In genomic region chr12:79056775-79057174, GRCh38 we compare ENCODE assay signal across 24 cellular contexts.
DNase-seq lines count a peak whose midpoint lies in the region; ATAC-seq, FAIRE-seq and TF ChIP-seq lines count a peak whose summit lies in the region.
"Had no signal": no experiment of that assay in that cellular context is flagged by ENCODE, and none has a peak within 500 bp of the region (broad histone marks: within the 10 kb centered on the region; RNA-seq: fewer than 3 reads in every experiment).

No MANE protein-coding gene starts in this region.

- intact Hi-C loops in HCT116 (cut with micrococcal nuclease), result no loop called here
- intact Hi-C loops in endothelial cell of umbilical vein (cut with micrococcal nuclease), result loop anchor here (2.0 to 10.0 kb wide), 5 partner anchors 168 to 1212 kb away; partner anchors contain the start of gene SYT1

- no peak for DNase-seq in HCT116 (ENCODE audit: low read depth, low spot score)
- peak; percentile 3 for DNase-seq in NCI-H226
- peak; percentile 8 for DNase-seq in endothelial cell of umbilical vein (ENCODE audit: low read depth, low spot score)
- DNase-seq: activated effector memory CD4-positive, alpha-beta T cell treated with anti-CD3 and anti-CD28 coated beads, Interleukin-2, amount 50 U/mL, for 16 hours; effector CD8-positive, alpha-beta T cell; hypothalamus; naive thymus-derived CD4-positive, alpha-beta T cell; NCI-H1105 treated with DMSO at 0.1 percent for 48 hours; NCI-H2029; NCI-H345; NCI-H82; SHP77; spleen; stimulated activated CD4-positive, alpha-beta T cell treated with anti-CD3 and anti-CD28 coated beads, Interleukin-2, amount 100 ng/mL, for 48 hours; T-cell had no signal

- no peak overlapping the region for H2AFZ ChIP-seq in ACC112 (ENCODE audit: low read length, unreplicated experiment)
- no peak overlapping the region for H2AFZ ChIP-seq in HCT116 (ENCODE audit: low read depth, low read length, poor library complexity, severe bottlenecking)
- no peak overlapping the region for H2AFZ ChIP-seq in endothelial cell of umbilical vein (ENCODE audit: low read depth, low read length)

- dilution Hi-C loops in endothelial cell of umbilical vein (cut with MboI; ENCODE audit: extremely low pct_ligation_motif_present, low sequenced_read_pairs), result no loop called here

- H3K4me3 ChIP-seq in ACC112 (ENCODE audit: low read depth, low read length) (peak overlapping the region; percentile 57; the same call in 1 of the 2 replicates), HCT116 (replicated peaks in 1 of 2; ENCODE audit: low read depth in 1 of 2, low read length in 2 of 2) (no peak overlapping the region), endothelial cell of umbilical vein (replicated peaks in 1 of 3; ENCODE audit: insufficient read depth in 1 of 3, low read depth in 1 of 3, low read length in 3 of 3) (no peak overlapping the region)
- H3K4me3 ChIP-seq: BLaER1 treated with 17β-estradiol and CSF1 and Interleukin-3, amounts not matched to agents 10 nM and 100 nM; gastroesophageal sphincter; spleen had no signal

- no peak for TF ChIP-seq CTCF in HCT116 (IDR thresholded peaks at IDR 0.05 in 2 of 3, conservative IDR thresholded peaks at IDR 0.05 in 1 of 3; ENCODE audit: borderline replicate concordance in 1 of 3, insufficient read depth in 1 of 3, low read depth in 2 of 3, low read length in 2 of 3)
- no peak for TF ChIP-seq CTCF in endothelial cell of umbilical vein (IDR thresholded peaks at IDR 0.05; ENCODE audit: extremely low read depth in 1 of 2, insufficient read depth in 1 of 2, low read depth in 1 of 2, low read length in 2 of 2)

- H3K79me2 ChIP-seq in ACC112 (ENCODE audit: control insufficient read depth, insufficient read depth, low read length, unreplicated experiment), result no peaks in the 10 kb centered on the region
- 0 out of 2 replicates have a peak, but pooled peaks cover 2% of the 10 kb centered on the region for H3K79me2 ChIP-seq in HCT116 (ENCODE audit: insufficient read depth, low read length)
- no peaks in the 10 kb centered on the region for H3K79me2 ChIP-seq in endothelial cell of umbilical vein (ENCODE audit: control insufficient read depth, insufficient read depth, low read length)

- CTCF ChIA-PET in HCT116 (lab: Charles Lee), result no interaction called here
- CTCF ChIA-PET in endothelial cell of umbilical vein (lab: Charles Lee), result no interaction called here

- H3K27ac ChIP-seq in ACC112 (ENCODE audit: low read depth, low read length), result peak overlapping the region; percentile 85
- H3K27ac ChIP-seq in HCT116 (ENCODE audit: low read depth, low read length), result peak overlapping the region; percentile 48; the same call in 1 of the 2 replicates
- H3K27ac ChIP-seq in endothelial cell of umbilical vein (ENCODE audit: insufficient read depth, low read depth, low read length), result peak overlapping the region; percentile 85
- H3K27ac ChIP-seq: BLaER1 treated with 17β-estradiol and CSF1 and Interleukin-3, amounts not matched to agents 10 nM and 100 nM; gastroesophageal sphincter; spleen had no signal

- H3K9me2 ChIP-seq in HCT116 (ENCODE audit: insufficient read depth), result no peaks in the 10 kb centered on the region

- H4K20me1 ChIP-seq in HCT116 (ENCODE audit: insufficient read depth) (no peaks in the 10 kb centered on the region; the same call in 1 of the 2 replicates), endothelial cell of umbilical vein (replicated peaks; ENCODE audit: control insufficient read depth, extremely low read depth, insufficient read depth, low read length) (no peaks in the 10 kb centered on the region)

- peak overlapping the region; percentile 63; the same call in 1 of the 2 replicates for H3K4me2 ChIP-seq in HCT116 (ENCODE audit: low read length)
- H3K4me2 ChIP-seq in endothelial cell of umbilical vein (ENCODE audit: insufficient read depth, low read length), result peak overlapping the region; percentile 34

- TF ChIP-seq POLR2A in HCT116 (IDR thresholded peaks at IDR 0.05; ENCODE audit: borderline replicate concordance, extremely low read depth, insufficient read depth, insufficient read length) (no peak), endothelial cell of umbilical vein (IDR thresholded peaks at IDR 0.05; ENCODE audit: low read depth, low read length) (no peak)

- no peak for ATAC-seq in HCT116
- ATAC-seq in HG03175 (IDR thresholded peaks at IDR 0.05; ENCODE audit: unreplicated experiment), result no peak
- ATAC-seq in HG02938 (IDR thresholded peaks at IDR 0.05; ENCODE audit: unreplicated experiment), result no peak
- no peak for ATAC-seq in GM21717 (IDR thresholded peaks at IDR 0.05; ENCODE audit: unreplicated experiment)
- no peak for ATAC-seq in GM19463 (IDR thresholded peaks at IDR 0.05; ENCODE audit: unreplicated experiment)
- ATAC-seq: gastroesophageal sphincter; left lobe of liver; naive thymus-derived CD4-positive, alpha-beta T cell; stimulated activated effector memory CD8-positive, alpha-beta T cell treated with anti-CD3 and anti-CD28 coated beads, Interleukin-12 subunit alpha, Interleukin-12 subunit beta, amount 100 ng/mL, for 72 hours; T-cell had no signal

- FAIRE-seq in endothelial cell of umbilical vein (lab: Jason Lieb, UNC), result no peak

- BruUV-seq in HCT116 (replicated peaks; lab: Mats Ljungman, UMichigan), result no TSS peak
- no TSS peak for BruUV-seq in endothelial cell of umbilical vein (replicated peaks; lab: Mats Ljungman, UMichigan)

- H3K9ac ChIP-seq in HCT116 (ENCODE audit: low read length) (no peak overlapping the region), endothelial cell of umbilical vein (replicated peaks; ENCODE audit: extremely low read depth, insufficient read depth, low read length) (peak overlapping the region; percentile 10)
- H3K9ac ChIP-seq: BLaER1 treated with 17β-estradiol and CSF1 and Interleukin-3, amounts not matched to agents 10 nM and 100 nM had no signal

- H3K9me3 ChIP-seq in HCT116 (ENCODE audit: control insufficient read depth in 1 of 2, insufficient read depth in 1 of 2, low read depth in 1 of 2, low read length in 2 of 2), result no peaks in the 10 kb centered on the region
- H3K9me3 ChIP-seq in endothelial cell of umbilical vein (replicated peaks; ENCODE audit: control insufficient read depth, insufficient read depth, low read length), result no peaks in the 10 kb centered on the region
- H3K9me3 ChIP-seq: BLaER1 treated with 17β-estradiol and CSF1 and Interleukin-3, amounts not matched to agents 10 nM and 100 nM; gastroesophageal sphincter; spleen had no signal

- peaks cover 50% of the 10 kb centered on the region for H3K4me1 ChIP-seq in ACC112 (ENCODE audit: control insufficient read depth, insufficient read depth, low read length, unreplicated experiment)
- H3K4me1 ChIP-seq in HCT116 (ENCODE audit: control insufficient read depth in 1 of 2, insufficient read depth in 2 of 2, low read length in 2 of 2), result peaks cover 38 to 57% of the 10 kb centered on the region in 2 experiments
- peaks cover 50% of the 10 kb centered on the region for H3K4me1 ChIP-seq in endothelial cell of umbilical vein (ENCODE audit: control insufficient read depth, extremely low read depth, insufficient read depth, low read length)
- H3K4me1 ChIP-seq: gastroesophageal sphincter, spleen had no signal

- H3K36me3 ChIP-seq in ACC112 (ENCODE audit: insufficient read depth, low read length) (no peaks in the 10 kb centered on the region), HCT116 (ENCODE audit: control insufficient read depth in 1 of 2, insufficient read depth in 2 of 2, low read length in 2 of 2) (no peaks in the 10 kb centered on the region), endothelial cell of umbilical vein (ENCODE audit: control insufficient read depth in 2 of 2, extremely low read depth in 1 of 2, insufficient read depth in 2 of 2, low read length in 2 of 2) (no peaks in the 10 kb centered on the region)
- H3K36me3 ChIP-seq: gastroesophageal sphincter, spleen had no signal

- H3K9me1 ChIP-seq in endothelial cell of umbilical vein (replicated peaks; ENCODE audit: control insufficient read depth, extremely low read depth, insufficient read depth, low read length), result no peaks in the 10 kb centered on the region

- no peak for TF ChIP-seq RAD21 in HCT116 (IDR thresholded peaks at IDR 0.05; ENCODE audit: low read depth)

- RAD21 ChIA-PET in HCT116 (lab: Charles Lee; ENCODE audit: low non-redundant PET in 1 of 2, low total read pairs in 2 of 2, uncharacterized antibody in 2 of 2, unreplicated experiment in 2 of 2), result no interaction called here

- POLR2A ChIA-PET in HCT116 (lab: Charles Lee), result no interaction called here
- POLR2A ChIA-PET in endothelial cell of umbilical vein (lab: Charles Lee), result no interaction called here

- no peaks in the 10 kb centered on the region for H3K27me3 ChIP-seq in ACC112 (ENCODE audit: insufficient read depth, low read length)
- no peaks in the 10 kb centered on the region for H3K27me3 ChIP-seq in HCT116 (ENCODE audit: insufficient read depth, low read length)
- no peaks in the 10 kb centered on the region for H3K27me3 ChIP-seq in endothelial cell of umbilical vein (ENCODE audit: control insufficient read depth in 2 of 2, insufficient read depth in 2 of 2, low read length in 2 of 2)
- H3K27me3 ChIP-seq: BLaER1 treated with 17β-estradiol and CSF1 and Interleukin-3, amounts not matched to agents 10 nM and 100 nM; gastroesophageal sphincter; spleen had no signal

TF ChIP-seq in HCT116, 20 proteins besides CTCF, POLR2A, EP300 and RAD21:
- TF ChIP-seq, protein P1, sequence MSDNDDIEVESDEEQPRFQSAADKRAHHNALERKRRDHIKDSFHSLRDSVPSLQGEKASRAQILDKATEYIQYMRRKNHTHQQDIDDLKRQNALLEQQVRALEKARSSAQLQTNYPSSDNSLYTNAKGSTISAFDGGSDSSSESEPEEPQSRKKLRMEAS (IDR thresholded peaks at IDR 0.05), result no peak
- TF ChIP-seq ZNF274 (IDR thresholded peaks at IDR 0.05; ENCODE audit: low read depth, low read length), result no peak

TF ChIP-seq in endothelial cell of umbilical vein, 7 proteins besides CTCF, POLR2A, EP300 and RAD21:
- no peak for TF ChIP-seq GATA2 (IDR thresholded peaks at IDR 0.05; ENCODE audit: insufficient read depth, insufficient read length, low read depth, low read length)
- TF ChIP-seq POLR2AphosphoS5 (IDR thresholded peaks at IDR 0.05; ENCODE audit: insufficient read depth, low read depth, low read length), result no peak
- no peak for TF ChIP-seq MYC (IDR thresholded peaks at IDR 0.05; ENCODE audit: low read depth, low read length)
- no peak for TF ChIP-seq EZH2 (IDR thresholded peaks at IDR 0.05; ENCODE audit: borderline replicate concordance, low read depth, low read length, severe bottlenecking)
- no peak for TF ChIP-seq JUN (IDR thresholded peaks at IDR 0.05; ENCODE audit: borderline replicate concordance, insufficient read depth, insufficient read length, low read depth)
- TF ChIP-seq, protein P1 (IDR thresholded peaks at IDR 0.05; ENCODE audit: insufficient read depth, insufficient read length), result no peak
- TF ChIP-seq FOS (IDR thresholded peaks at IDR 0.05; ENCODE audit: borderline replicate concordance, insufficient read depth, low read length), result no peak
